ENCODE assay signal across 14 cellular contexts in the genomic region with DNA sequence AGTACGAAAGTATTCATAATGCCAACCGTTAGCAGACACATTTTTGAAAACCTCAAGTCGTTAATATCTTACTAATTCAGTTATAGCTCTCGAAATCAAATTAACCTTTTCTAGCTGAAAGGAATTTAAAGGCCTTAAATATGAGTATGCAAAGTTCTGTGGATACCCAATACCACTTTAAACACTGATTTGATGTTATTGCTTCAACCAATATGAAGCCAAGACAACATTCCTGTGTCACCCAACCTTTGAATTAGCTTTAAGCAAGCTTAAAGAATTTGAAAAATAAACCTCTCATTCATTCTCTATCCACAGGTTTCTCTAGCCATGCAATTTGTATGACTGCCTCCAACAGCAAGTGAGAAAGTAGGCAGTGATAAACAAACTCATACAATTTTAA.
DNase-seq lines count a peak whose midpoint lies in the region; ATAC-seq and TF ChIP-seq lines count a peak whose summit lies in the region.
"Had no signal": no experiment of that assay in that cellular context is flagged by ENCODE, and none has a peak within 500 bp of the region (broad histone marks: within the 10 kb centered on the region; RNA-seq: fewer than 3 reads in every experiment).

No MANE protein-coding gene starts in this region.

- H3K4me3 ChIP-seq in GM12865 (ENCODE audit: low read depth, low read length) (peak overlapping the region; percentile 43), SK-N-MC (peak overlapping the region; percentile 73), gastrocnemius medialis (peak overlapping the region; percentile 28 to 50 (median 35))

- H3K9ac ChIP-seq in SK-N-MC (ENCODE audit: insufficient read length): peak overlapping the region; percentile 20

- no peak for TF ChIP-seq CTCF in GM12865 (IDR thresholded peaks at IDR 0.05; ENCODE audit: insufficient read depth, low read depth, low read length, missing control alignments)
- TF ChIP-seq CTCF in gastrocnemius medialis (IDR thresholded peaks at IDR 0.05 in 4 of 5, conservative IDR thresholded peaks at IDR 0.05 in 1 of 5): no peak

- in situ Hi-C loops in gastrocnemius medialis (cut with MboI; ENCODE audit: low sequenced_read_pairs in 4 of 4): no loop called here

- no peaks in the 10 kb centered on the region for H3K9me3 ChIP-seq in SK-N-MC (ENCODE audit: low read depth, low read length)
- H3K9me3 ChIP-seq in gastrocnemius medialis: no peaks in the 10 kb centered on the region
- H3K9me3 ChIP-seq: Caco-2 had no signal

- H3K36me3 ChIP-seq in SK-N-MC (ENCODE audit: insufficient read depth, low read length) (no peaks in the 10 kb centered on the region), gastrocnemius medialis (no peaks in the 10 kb centered on the region)

- DNase-seq in GM12865 (ENCODE audit: low read depth): no peak
- DNase-seq in SK-N-MC (ENCODE audit: low read depth, low spot score): no peak
- DNase-seq in fibroblast of peridontal ligament (ENCODE audit: extremely low read depth): peak; percentile 5
- DNase-seq in gastrocnemius medialis: no peak
- DNase-seq in activated gamma-delta T cell treated with Interleukin-2 at 50 U/mL for 16 hours: no peak
- DNase-seq in NK-92 treated with Interleukin-12 subunit alpha and Interleukin-12 subunit beta, amount 100 ng/mL, for 24 hours (lab: John Stamatoyannopoulos, UW): no peak
- no peak for DNase-seq in dedifferentiated amniotic fluid mesenchymal stem cell (ENCODE audit: extremely low spot score)
- DNase-seq: activated CD8-positive, alpha-beta T cell treated with anti-CD3 and anti-CD28 coated beads, Interleukin-2, amount 10 ng/mL, durations not matched to agents 7 days and 5 days; Caco-2; head of caudate nucleus; KBM-7; stimulated activated CD4-positive, alpha-beta T cell treated with anti-CD3 and anti-CD28 coated beads, Interleukin-4, amount 100 ng/mL, for 1 hour; substantia nigra had no signal

- ATAC-seq in gastrocnemius medialis: no peak
- ATAC-seq in GM19328 (IDR thresholded peaks at IDR 0.05; ENCODE audit: unreplicated experiment): no peak
- ATAC-seq: activated CD8-positive, alpha-beta T cell treated with anti-CD3 and anti-CD28 coated beads, Interleukin-2, amount 10 ng/mL, durations not matched to agents 7 days and 5 days had no signal

- no peaks in the 10 kb centered on the region for H3K27me3 ChIP-seq in gastrocnemius medialis

- intact Hi-C loops in gastrocnemius medialis (cut with DNase I; ENCODE audit: low total_unique reads): loop anchor here (10.0 kb wide), 1 partner anchor 54 kb away; no protein-coding TSS in a partner anchor

- no peak overlapping the region for H3K27ac ChIP-seq in SK-N-MC
- H3K27ac ChIP-seq in gastrocnemius medialis: peak overlapping the region; percentile 16 to 71 (median 58)

- no peak for TF ChIP-seq POLR2A in gastrocnemius medialis (IDR thresholded peaks at IDR 0.05)

- no peaks in the 10 kb centered on the region for H3K4me1 ChIP-seq in gastrocnemius medialis
- H3K4me1 ChIP-seq: Caco-2 had no signal
